ENCODE assay signal across 1 cellular context in genomic region chr1:40161125-40161887, GRCh38.
A peak's percentile ranks its signal among the peaks of the same experiment; 100 is the strongest.
TF ChIP-seq lines count a peak whose summit lies in the region.

Gene RLF, plus strand, starts transcription at chr1:40161387. Its CDS starts 13 bp downstream, at chr1:40161400.

TF ChIP-seq in K562, 482 proteins besides CTCF, POLR2A, EP300 and RAD21 (continued from another document and continues in another):
- TF ChIP-seq, protein P1, sequence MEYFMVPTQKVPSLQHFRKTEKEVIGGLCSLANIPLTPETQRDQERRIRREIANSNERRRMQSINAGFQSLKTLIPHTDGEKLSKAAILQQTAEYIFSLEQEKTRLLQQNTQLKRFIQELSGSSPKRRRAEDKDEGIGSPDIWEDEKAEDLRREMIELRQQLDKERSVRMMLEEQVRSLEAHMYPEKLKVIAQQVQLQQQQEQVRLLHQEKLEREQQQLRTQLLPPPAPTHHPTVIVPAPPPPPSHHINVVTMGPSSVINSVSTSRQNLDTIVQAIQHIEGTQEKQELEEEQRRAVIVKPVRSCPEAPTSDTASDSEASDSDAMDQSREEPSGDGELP (CRISPR knock-in tag; IDR thresholded peaks at IDR 0.05; ENCODE audit: borderline replicate concordance): peak; percentile 89
- TF ChIP-seq ZNF140 (CRISPR knock-in tag; IDR thresholded peaks at IDR 0.05) (no peak), MAZ (CRISPR knock-in tag; conservative IDR thresholded peaks at IDR 0.05 in 1 of 2, IDR thresholded peaks at IDR 0.05 in 1 of 2) (peak; percentile 86), ZNF583 (CRISPR knock-in tag; IDR thresholded peaks at IDR 0.05) (peak; percentile 56; the same call in 1 of the 2 replicates), RBM34 (IDR thresholded peaks at IDR 0.05; ENCODE audit: borderline replicate concordance, insufficient read depth, low read length) (no peak), HDAC8 (tag; IDR thresholded peaks at IDR 0.05) (no peak), HDGF (IDR thresholded peaks at IDR 0.05) (no peak), ZNF445 (CRISPR knock-in tag; IDR thresholded peaks at IDR 0.05; ENCODE audit: low read depth) (no peak), SRSF9 (IDR thresholded peaks at IDR 0.05; ENCODE audit: borderline replicate concordance, low read depth, low read length) (no peak), STAT5B (CRISPR knock-in tag; IDR thresholded peaks at IDR 0.05) (no peak), SMARCB1 (IDR thresholded peaks at IDR 0.05; ENCODE audit: insufficient read length, low read depth) (no peak), BCLAF1 (IDR thresholded peaks at IDR 0.05; ENCODE audit: borderline replicate concordance in 1 of 2, control insufficient read depth in 1 of 2, low read depth in 2 of 2, low read length in 1 of 2) (no peak), TCF7L2 (IDR thresholded peaks at IDR 0.05; ENCODE audit: low read depth, low read length) (no peak; the same call in 1 of the 2 replicates), DNMT1 (IDR thresholded peaks at IDR 0.05) (no peak), SETDB1 (IDR thresholded peaks at IDR 0.05; ENCODE audit: low read length) (no peak), EGR1 (conservative IDR thresholded peaks at IDR 0.05) (peak; percentile 100), ZNF165 (CRISPR knock-in tag; IDR thresholded peaks at IDR 0.05; ENCODE audit: borderline replicate concordance) (no peak), RBM25 (IDR thresholded peaks at IDR 0.05; ENCODE audit: low read depth, low read length, severe bottlenecking) (no peak), PTRF (tag; IDR thresholded peaks at IDR 0.05) (no peak), JUN (IDR thresholded peaks at IDR 0.05; ENCODE audit: borderline replicate concordance, low read depth, low read length) (peak; percentile 77; the same call in 1 of the 2 replicates), JUN (CRISPR knock-in tag; IDR thresholded peaks at IDR 0.05; ENCODE audit: borderline replicate concordance) (peak; percentile 24; the same call in 1 of the 2 replicates), ELF4 (CRISPR knock-in tag; IDR thresholded peaks at IDR 0.05) (no peak), SAP30 (IDR thresholded peaks at IDR 0.05; ENCODE audit: borderline replicate concordance, insufficient read depth, low read depth, low read length, poor library complexity, severe bottlenecking) (peak; percentile 83), CEBPG (CRISPR knock-in tag; IDR thresholded peaks at IDR 0.05) (peak; percentile 17; the same call in 1 of the 2 replicates), CEBPG (tag; conservative IDR thresholded peaks at IDR 0.05 in 1 of 2, IDR thresholded peaks at IDR 0.05 in 1 of 2) (no peak), ILF3 (IDR thresholded peaks at IDR 0.05; ENCODE audit: borderline replicate concordance) (no peak), HMG20A (CRISPR knock-in tag; conservative IDR thresholded peaks at IDR 0.05) (no peak), RBM15 (IDR thresholded peaks at IDR 0.05; ENCODE audit: insufficient read depth, low read length) (no peak), MTA3 (IDR thresholded peaks at IDR 0.05; ENCODE audit: borderline replicate concordance) (peak; percentile 83; the same call in 1 of the 2 replicates), PCBP1 (IDR thresholded peaks at IDR 0.05; ENCODE audit: low read depth, low read length, poor library complexity, severe bottlenecking) (peak; percentile 81), DDX20 (tag; IDR thresholded peaks at IDR 0.05; ENCODE audit: low read depth) (no peak), HDAC6 (IDR thresholded peaks at IDR 0.05; ENCODE audit: low read depth, low read length) (no peak), TARDBP (IDR thresholded peaks at IDR 0.05) (no peak; the same call in 1 of the 2 replicates), PCBP2 (IDR thresholded peaks at IDR 0.05; ENCODE audit: low read depth, low read length, poor library complexity, severe bottlenecking) (no peak), TCF15 (CRISPR knock-in tag; IDR thresholded peaks at IDR 0.05) (no peak), POLR2G (IDR thresholded peaks at IDR 0.05; ENCODE audit: low read depth, low read length) (peak; percentile 100), TAL1 (IDR thresholded peaks at IDR 0.05) (no peak), HIVEP1 (CRISPR knock-in tag; IDR thresholded peaks at IDR 0.05) (no peak), ZNF12 (CRISPR knock-in tag; IDR thresholded peaks at IDR 0.05) (no peak), HNRNPLL (IDR thresholded peaks at IDR 0.05; ENCODE audit: low read depth, low read length, poor library complexity, severe bottlenecking) (peak; percentile 70), TBP (optimal IDR thresholded peaks at IDR 0.05; ENCODE audit: low read depth, low read length) (peak; percentile 92), MAFF (IDR thresholded peaks at IDR 0.05; ENCODE audit: low read length) (no peak; the same call in 1 of the 2 replicates), MAFG (tag; conservative IDR thresholded peaks at IDR 0.05) (no peak), HNRNPH1 (optimal IDR thresholded peaks at IDR 0.05; ENCODE audit: low read depth, low read length) (no peak), ZNF41 (CRISPR knock-in tag; conservative IDR thresholded peaks at IDR 0.05) (no peak), MXI1 (IDR thresholded peaks at IDR 0.05; ENCODE audit: low read depth, low read length) (peak; percentile 83; the same call in 1 of the 2 replicates)
- TF ChIP-seq, protein P2, sequence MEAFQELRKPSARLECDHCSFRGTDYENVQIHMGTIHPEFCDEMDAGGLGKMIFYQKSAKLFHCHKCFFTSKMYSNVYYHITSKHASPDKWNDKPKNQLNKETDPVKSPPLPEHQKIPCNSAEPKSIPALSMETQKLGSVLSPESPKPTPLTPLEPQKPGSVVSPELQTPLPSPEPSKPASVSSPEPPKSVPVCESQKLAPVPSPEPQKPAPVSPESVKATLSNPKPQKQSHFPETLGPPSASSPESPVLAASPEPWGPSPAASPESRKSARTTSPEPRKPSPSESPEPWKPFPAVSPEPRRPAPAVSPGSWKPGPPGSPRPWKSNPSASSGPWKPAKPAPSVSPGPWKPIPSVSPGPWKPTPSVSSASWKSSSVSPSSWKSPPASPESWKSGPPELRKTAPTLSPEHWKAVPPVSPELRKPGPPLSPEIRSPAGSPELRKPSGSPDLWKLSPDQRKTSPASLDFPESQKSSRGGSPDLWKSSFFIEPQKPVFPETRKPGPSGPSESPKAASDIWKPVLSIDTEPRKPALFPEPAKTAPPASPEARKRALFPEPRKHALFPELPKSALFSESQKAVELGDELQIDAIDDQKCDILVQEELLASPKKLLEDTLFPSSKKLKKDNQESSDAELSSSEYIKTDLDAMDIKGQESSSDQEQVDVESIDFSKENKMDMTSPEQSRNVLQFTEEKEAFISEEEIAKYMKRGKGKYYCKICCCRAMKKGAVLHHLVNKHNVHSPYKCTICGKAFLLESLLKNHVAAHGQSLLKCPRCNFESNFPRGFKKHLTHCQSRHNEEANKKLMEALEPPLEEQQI (IDR thresholded peaks at IDR 0.05): peak; percentile 68; the same call in 1 of the 2 replicates
- TF ChIP-seq, protein P3, sequence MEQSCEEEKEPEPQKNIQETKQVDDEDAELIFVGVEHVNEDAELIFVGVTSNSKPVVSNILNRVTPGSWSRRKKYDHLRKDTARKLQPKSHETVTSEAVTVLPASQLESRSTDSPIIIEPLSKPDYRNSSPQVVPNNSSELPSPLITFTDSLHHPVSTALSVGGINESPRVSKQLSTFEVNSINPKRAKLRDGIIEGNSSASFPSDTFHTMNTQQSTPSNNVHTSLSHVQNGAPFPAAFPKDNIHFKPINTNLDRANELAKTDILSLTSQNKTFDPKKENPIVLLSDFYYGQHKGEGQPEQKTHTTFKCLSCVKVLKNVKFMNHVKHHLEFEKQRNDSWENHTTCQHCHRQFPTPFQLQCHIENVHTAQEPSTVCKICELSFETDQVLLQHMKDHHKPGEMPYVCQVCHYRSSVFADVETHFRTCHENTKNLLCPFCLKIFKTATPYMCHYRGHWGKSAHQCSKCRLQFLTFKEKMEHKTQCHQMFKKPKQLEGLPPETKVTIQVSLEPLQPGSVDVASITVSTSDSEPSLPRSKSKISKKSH (CRISPR knock-in tag; IDR thresholded peaks at IDR 0.05): no peak
- TF ChIP-seq, protein P4, sequence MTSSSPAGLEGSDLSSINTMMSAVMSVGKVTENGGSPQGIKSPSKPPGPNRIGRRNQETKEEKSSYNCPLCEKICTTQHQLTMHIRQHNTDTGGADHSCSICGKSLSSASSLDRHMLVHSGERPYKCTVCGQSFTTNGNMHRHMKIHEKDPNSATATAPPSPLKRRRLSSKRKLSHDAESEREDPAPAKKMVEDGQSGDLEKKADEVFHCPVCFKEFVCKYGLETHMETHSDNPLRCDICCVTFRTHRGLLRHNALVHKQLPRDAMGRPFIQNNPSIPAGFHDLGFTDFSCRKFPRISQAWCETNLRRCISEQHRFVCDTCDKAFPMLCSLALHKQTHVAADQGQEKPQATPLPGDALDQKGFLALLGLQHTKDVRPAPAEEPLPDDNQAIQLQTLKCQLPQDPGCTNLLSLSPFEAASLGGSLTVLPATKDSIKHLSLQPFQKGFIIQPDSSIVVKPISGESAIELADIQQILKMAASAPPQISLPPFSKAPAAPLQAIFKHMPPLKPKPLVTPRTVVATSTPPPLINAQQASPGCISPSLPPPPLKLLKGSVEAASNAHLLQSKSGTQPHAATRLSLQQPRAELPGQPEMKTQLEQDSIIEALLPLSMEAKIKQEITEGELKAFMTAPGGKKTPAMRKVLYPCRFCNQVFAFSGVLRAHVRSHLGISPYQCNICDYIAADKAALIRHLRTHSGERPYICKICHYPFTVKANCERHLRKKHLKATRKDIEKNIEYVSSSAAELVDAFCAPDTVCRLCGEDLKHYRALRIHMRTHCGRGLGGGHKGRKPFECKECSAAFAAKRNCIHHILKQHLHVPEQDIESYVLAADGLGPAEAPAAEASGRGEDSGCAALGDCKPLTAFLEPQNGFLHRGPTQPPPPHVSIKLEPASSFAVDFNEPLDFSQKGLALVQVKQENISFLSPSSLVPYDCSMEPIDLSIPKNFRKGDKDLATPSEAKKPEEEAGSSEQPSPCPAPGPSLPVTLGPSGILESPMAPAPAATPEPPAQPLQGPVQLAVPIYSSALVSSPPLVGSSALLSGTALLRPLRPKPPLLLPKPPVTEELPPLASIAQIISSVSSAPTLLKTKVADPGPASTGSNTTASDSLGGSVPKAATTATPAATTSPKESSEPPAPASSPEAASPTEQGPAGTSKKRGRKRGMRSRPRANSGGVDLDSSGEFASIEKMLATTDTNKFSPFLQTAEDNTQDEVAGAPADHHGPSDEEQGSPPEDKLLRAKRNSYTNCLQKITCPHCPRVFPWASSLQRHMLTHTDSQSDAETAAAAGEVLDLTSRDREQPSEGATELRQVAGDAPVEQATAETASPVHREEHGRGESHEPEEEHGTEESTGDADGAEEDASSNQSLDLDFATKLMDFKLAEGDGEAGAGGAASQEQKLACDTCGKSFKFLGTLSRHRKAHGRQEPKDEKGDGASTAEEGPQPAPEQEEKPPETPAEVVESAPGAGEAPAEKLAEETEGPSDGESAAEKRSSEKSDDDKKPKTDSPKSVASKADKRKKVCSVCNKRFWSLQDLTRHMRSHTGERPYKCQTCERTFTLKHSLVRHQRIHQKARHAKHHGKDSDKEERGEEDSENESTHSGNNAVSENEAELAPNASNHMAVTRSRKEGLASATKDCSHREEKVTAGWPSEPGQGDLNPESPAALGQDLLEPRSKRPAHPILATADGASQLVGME (CRISPR knock-in tag; IDR thresholded peaks at IDR 0.05): no peak; the same call in 1 of the 2 replicates
- TF ChIP-seq, protein P5, sequence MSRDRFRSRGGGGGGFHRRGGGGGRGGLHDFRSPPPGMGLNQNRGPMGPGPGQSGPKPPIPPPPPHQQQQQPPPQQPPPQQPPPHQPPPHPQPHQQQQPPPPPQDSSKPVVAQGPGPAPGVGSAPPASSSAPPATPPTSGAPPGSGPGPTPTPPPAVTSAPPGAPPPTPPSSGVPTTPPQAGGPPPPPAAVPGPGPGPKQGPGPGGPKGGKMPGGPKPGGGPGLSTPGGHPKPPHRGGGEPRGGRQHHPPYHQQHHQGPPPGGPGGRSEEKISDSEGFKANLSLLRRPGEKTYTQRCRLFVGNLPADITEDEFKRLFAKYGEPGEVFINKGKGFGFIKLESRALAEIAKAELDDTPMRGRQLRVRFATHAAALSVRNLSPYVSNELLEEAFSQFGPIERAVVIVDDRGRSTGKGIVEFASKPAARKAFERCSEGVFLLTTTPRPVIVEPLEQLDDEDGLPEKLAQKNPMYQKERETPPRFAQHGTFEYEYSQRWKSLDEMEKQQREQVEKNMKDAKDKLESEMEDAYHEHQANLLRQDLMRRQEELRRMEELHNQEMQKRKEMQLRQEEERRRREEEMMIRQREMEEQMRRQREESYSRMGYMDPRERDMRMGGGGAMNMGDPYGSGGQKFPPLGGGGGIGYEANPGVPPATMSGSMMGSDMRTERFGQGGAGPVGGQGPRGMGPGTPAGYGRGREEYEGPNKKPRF (IDR thresholded peaks at IDR 0.05; ENCODE audit: low read depth, low read length): no peak
- TF ChIP-seq, protein P6, sequence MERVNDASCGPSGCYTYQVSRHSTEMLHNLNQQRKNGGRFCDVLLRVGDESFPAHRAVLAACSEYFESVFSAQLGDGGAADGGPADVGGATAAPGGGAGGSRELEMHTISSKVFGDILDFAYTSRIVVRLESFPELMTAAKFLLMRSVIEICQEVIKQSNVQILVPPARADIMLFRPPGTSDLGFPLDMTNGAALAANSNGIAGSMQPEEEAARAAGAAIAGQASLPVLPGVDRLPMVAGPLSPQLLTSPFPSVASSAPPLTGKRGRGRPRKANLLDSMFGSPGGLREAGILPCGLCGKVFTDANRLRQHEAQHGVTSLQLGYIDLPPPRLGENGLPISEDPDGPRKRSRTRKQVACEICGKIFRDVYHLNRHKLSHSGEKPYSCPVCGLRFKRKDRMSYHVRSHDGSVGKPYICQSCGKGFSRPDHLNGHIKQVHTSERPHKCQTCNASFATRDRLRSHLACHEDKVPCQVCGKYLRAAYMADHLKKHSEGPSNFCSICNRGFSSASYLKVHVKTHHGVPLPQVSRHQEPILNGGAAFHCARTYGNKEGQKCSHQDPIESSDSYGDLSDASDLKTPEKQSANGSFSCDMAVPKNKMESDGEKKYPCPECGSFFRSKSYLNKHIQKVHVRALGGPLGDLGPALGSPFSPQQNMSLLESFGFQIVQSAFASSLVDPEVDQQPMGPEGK (CRISPR knock-in tag; IDR thresholded peaks at IDR 0.05; ENCODE audit: borderline replicate concordance): no peak
